In the genomic region with DNA sequence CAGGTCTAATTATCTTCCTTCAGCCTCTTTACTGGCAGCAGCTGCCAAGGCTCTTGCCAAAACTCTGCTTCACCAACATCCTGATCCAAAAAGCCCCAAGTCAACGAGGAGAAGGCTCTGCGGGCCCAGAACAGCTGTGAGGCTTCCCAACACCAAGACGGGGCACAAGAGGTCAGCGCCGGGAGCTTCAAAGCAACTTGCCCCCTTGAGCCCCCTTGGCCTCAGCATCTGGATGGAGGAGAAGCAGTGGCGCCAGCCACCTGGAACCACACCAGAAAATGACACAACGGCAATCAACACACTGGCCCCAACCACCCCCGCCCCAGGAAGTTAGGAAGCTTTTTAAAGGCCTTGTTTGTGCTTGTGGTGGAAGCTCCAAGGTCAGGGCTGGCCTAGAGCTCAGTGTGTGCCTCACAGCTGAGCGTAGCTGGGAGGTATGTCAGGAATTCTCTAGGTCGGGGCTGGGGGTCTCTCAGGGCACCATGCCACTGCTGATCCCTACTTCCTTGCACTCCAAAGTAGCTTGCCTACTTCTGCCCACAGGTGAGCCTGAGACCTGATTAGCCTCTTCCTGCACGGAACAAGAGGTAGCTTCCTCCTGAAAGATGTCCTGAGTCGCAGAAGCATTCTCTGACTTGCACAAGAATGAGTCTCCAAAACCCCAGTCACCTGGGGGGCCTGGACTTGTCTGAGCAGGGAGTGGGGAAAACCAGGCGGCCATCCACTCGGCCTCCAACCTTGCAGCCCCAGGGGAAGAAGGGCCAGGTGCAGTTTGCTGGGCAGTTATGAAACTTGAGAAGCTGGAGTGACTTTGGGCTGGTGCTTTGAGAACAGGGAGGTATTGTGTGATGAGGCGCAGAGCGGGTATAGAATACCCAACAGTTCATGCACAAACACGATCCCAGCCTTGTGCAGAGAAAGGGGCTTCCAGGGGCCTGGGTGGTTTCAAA, we compare ENCODE assay signal across 8 cellular contexts. TPM values are rescaled to one million over a fixed set of nuclear protein-coding genes. Genes with fewer than 3 reads are reported as not detected.
A peak's percentile ranks its signal among the peaks of the same experiment; 100 is the strongest.
DNase-seq lines count a peak whose midpoint lies in the region; ATAC-seq, FAIRE-seq and TF ChIP-seq lines count a peak whose summit lies in the region.

No MANE protein-coding gene starts in this region.

- H3K4me3 ChIP-seq in MG63 (no peak overlapping the region), adipocyte (ENCODE audit: low read length) (no peak overlapping the region), keratinocyte (ENCODE audit: control insufficient read depth in 2 of 3, extremely low read depth in 1 of 3, insufficient read depth in 2 of 3, low read depth in 1 of 3, low read length in 3 of 3) (no peak overlapping the region), thymus (ENCODE audit: low read length) (no peak overlapping the region)

- peaks cover 54% of the 10 kb centered on the region for H3K4me1 ChIP-seq in adipocyte (ENCODE audit: control insufficient read depth, insufficient read depth, low read length)
- H3K4me1 ChIP-seq in keratinocyte (ENCODE audit: control insufficient read depth, extremely low read depth, insufficient read depth, low read length), result peaks cover 36% of the 10 kb centered on the region
- no peaks in the 10 kb centered on the region for H3K4me1 ChIP-seq in thymus (ENCODE audit: control insufficient read depth, insufficient read depth, low read length)

- whole genome bisulfite sequencing in thymus, result 75% methylated on average over 17 of the region's 17 CpGs

- peak overlapping the region; percentile 50 for H2AFZ ChIP-seq in keratinocyte (ENCODE audit: control insufficient read depth, low read length)

- H3K36me3 ChIP-seq in MG63, result no peaks in the 10 kb centered on the region
- H3K36me3 ChIP-seq in adipocyte (ENCODE audit: control insufficient read depth, insufficient read depth, low read length, severe bottlenecking), result no peaks in the 10 kb centered on the region
- no peaks in the 10 kb centered on the region for H3K36me3 ChIP-seq in keratinocyte (ENCODE audit: control insufficient read depth in 2 of 2, extremely low read depth in 1 of 2, insufficient read depth in 2 of 2, low read length in 2 of 2)
- H3K36me3 ChIP-seq in thymus (ENCODE audit: control insufficient read depth, insufficient read depth), result no peaks in the 10 kb centered on the region

- H4K20me1 ChIP-seq in keratinocyte (ENCODE audit: control insufficient read depth, extremely low read depth, insufficient read depth, low read length), result no peaks in the 10 kb centered on the region

- dilution Hi-C loops in keratinocyte (cut with MboI; ENCODE audit: extremely low pct_ligation_motif_present, low sequenced_read_pairs), result no loop called here

- no peak for FAIRE-seq in keratinocyte (lab: Jason Lieb, UNC)

- peak overlapping the region; percentile 50 for H3K4me2 ChIP-seq in keratinocyte (ENCODE audit: control insufficient read depth, extremely low read depth, insufficient read depth, low read depth, low read length)

- DNase-seq in MG63 (peak; percentile 98), adipocyte (ENCODE audit: low read depth) (peak; percentile 41), keratinocyte (ENCODE audit: low read depth, low spot score) (peak; percentile 61)

- H3K9me1 ChIP-seq in keratinocyte (ENCODE audit: control insufficient read depth, extremely low read depth, insufficient read depth, low read length), result no peaks in the 10 kb centered on the region

- no peak for ATAC-seq in GM18858 (IDR thresholded peaks at IDR 0.05; ENCODE audit: unreplicated experiment)
- no peak for ATAC-seq in GM18867 (IDR thresholded peaks at IDR 0.05; ENCODE audit: unreplicated experiment)
- no peak for ATAC-seq in GM19328 (IDR thresholded peaks at IDR 0.05; ENCODE audit: unreplicated experiment)
- ATAC-seq in GM21367 (IDR thresholded peaks at IDR 0.05; ENCODE audit: unreplicated experiment), result no peak

- no peak for TF ChIP-seq CTCF in keratinocyte (optimal IDR thresholded peaks at IDR 0.05 in 1 of 3, IDR thresholded peaks at IDR 0.05 in 1 of 3, conservative IDR thresholded peaks at IDR 0.05 in 1 of 3; ENCODE audit: extremely low read depth in 1 of 3, insufficient read depth in 2 of 3, low read length in 3 of 3)

- H3K9ac ChIP-seq in adipocyte (ENCODE audit: low read length), result peak overlapping the region; percentile 60
- H3K9ac ChIP-seq in keratinocyte (ENCODE audit: control insufficient read depth, extremely low read depth, insufficient read depth, low read length), result peak overlapping the region; percentile 14

- H3K79me2 ChIP-seq in keratinocyte (ENCODE audit: control insufficient read depth, insufficient read depth, low read length), result no peaks in the 10 kb centered on the region

- H3K9me3 ChIP-seq in MG63 (no peaks in the 10 kb centered on the region), adipocyte (ENCODE audit: control insufficient read depth, low read length) (no peaks in the 10 kb centered on the region), keratinocyte (ENCODE audit: control insufficient read depth, low read depth, low read length) (no peaks in the 10 kb centered on the region), thymus (ENCODE audit: control insufficient read depth) (no peaks in the 10 kb centered on the region)

- no peak overlapping the region for H3K27ac ChIP-seq in keratinocyte (ENCODE audit: control insufficient read depth, insufficient read depth, low read length)
- H3K27ac ChIP-seq in thymus (ENCODE audit: low read depth), result peak overlapping the region; percentile 82

- H3K27me3 ChIP-seq in MG63 (no peaks in the 10 kb centered on the region), adipocyte (replicated peaks; ENCODE audit: control insufficient read depth, insufficient read depth, low read length) (no peaks in the 10 kb centered on the region), keratinocyte (ENCODE audit: control insufficient read depth, extremely low read depth, insufficient read depth, low read length) (no peaks in the 10 kb centered on the region), thymus (ENCODE audit: control insufficient read depth, insufficient read depth) (no peaks in the 10 kb centered on the region)

RNA-seq across cellular contexts. Expression of gene SRP9, which starts 9.8 kb away (rescaled TPM):
- 509 and 971 TPM in 2 replicates for total RNA-seq in MG63 (2014; rRNA removed; shearing (Covaris generic); ENCODE audit: low replicate concordance)
- 220 to 441 TPM (median 254 TPM) in 3 replicates for polyA plus RNA-seq in keratinocyte
- polyA plus RNA-seq in keratinocyte (2011; ENCODE audit: low read depth), result 51.0 TPM
- polyA plus RNA-seq in keratinocyte (2011; cell fraction: cytosol; rRNA removed), result 220 and 427 TPM in 2 replicates
- 101 and 152 TPM in 2 replicates for polyA plus RNA-seq in keratinocyte (2011; cell fraction: nucleus; rRNA removed)
- polyA plus RNA-seq in keratinocyte (2012; ENCODE audit: low replicate concordance), result 135 and 194 TPM in 2 replicates
- polyA minus RNA-seq in keratinocyte, result 44.3 to 91.9 TPM (median 51.3 TPM) in 3 replicates
- polyA minus RNA-seq in keratinocyte (2011; cell fraction: cytosol; rRNA and poly(A)+ RNA removed), result 143 TPM
- polyA minus RNA-seq in keratinocyte (2011; cell fraction: nucleus; rRNA and poly(A)+ RNA removed), result 17.2 and 28.7 TPM in 2 replicates
- 362 TPM for polyA plus RNA-seq in thymus

RNA-seq across cellular contexts. Expression of gene EPHX1, which starts 42.1 kb away (rescaled TPM):
- total RNA-seq in MG63 (2014; rRNA removed; shearing (Covaris generic); ENCODE audit: low replicate concordance), result 80.7 and 111 TPM in 2 replicates
- polyA plus RNA-seq in keratinocyte, result 4.7 to 12.1 TPM (median 6.4 TPM) in 3 replicates
- polyA plus RNA-seq in keratinocyte (2011; ENCODE audit: low read depth), result 2.0 TPM
- 6.2 and 6.9 TPM in 2 replicates for polyA plus RNA-seq in keratinocyte (2011; cell fraction: cytosol; rRNA removed)
- 11.5 and 16.9 TPM in 2 replicates for polyA plus RNA-seq in keratinocyte (2011; cell fraction: nucleus; rRNA removed)
- polyA plus RNA-seq in keratinocyte (2012; ENCODE audit: low replicate concordance), result 12.5 and 13.9 TPM in 2 replicates
- 3.5 to 10.1 TPM (median 4.1 TPM) in 3 replicates for polyA minus RNA-seq in keratinocyte
- polyA minus RNA-seq in keratinocyte (2011; cell fraction: cytosol; rRNA and poly(A)+ RNA removed), result 3.8 TPM
- polyA minus RNA-seq in keratinocyte (2011; cell fraction: nucleus; rRNA and poly(A)+ RNA removed), result 5.6 and 6.6 TPM in 2 replicates
- polyA plus RNA-seq in thymus, result 13.3 TPM

Comparison
In these comparisons a context has a peak if more than half of its experiments do, and no peak if none do; other contexts are left out.
1. DNase-seq: peak in every context shown above with its lines; median percentile 98 in MG63; 61 in keratinocyte; 41 in adipocyte.